In the genomic region with DNA sequence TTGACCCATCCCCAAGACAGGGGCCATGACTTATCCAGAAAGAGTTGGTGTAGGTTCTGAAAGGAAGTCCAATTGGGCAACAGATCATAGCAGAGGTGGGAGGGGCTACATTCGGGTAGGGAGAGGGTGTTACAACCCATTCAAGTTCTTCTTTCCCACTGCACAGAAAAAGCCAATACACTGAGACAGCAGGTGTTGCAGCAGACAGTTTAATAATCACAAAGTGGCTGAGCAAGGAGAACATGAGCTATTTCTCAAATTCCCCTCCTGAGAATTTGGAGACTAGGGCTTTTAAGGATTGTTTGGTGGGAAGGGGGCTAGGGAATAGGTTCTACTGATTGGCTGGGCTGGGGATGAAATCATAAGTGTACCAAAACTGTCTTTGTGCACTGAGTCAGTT, we compare ENCODE assay signal across 33 cellular contexts.
"Had no signal": no experiment of that assay in that cellular context is flagged by ENCODE, and none has a peak within 500 bp of the region (broad histone marks: within the 10 kb centered on the region; RNA-seq: fewer than 3 reads in every experiment).

No MANE protein-coding gene starts in this region.

- H3K4me3 Mint-ChIP-seq: activated B cell treated with CpG ODN at 0.5 μM for 24 hours; activated CD4-positive, alpha-beta memory T cell treated with anti-CD3 and anti-CD28 coated beads for 36 hours; activated naive CD8-positive, alpha-beta T cell; activated T-cell treated with anti-CD3 and anti-CD28 coated beads, Interleukin-2, amount 50 U/mL, for 4 hours; activated T-helper 17 cell treated with anti-CD3 and anti-CD28 coated beads, Interleukin-2, amount 50 U/mL, for 72 hours; central memory CD8-positive, alpha-beta T cell; dendritic cell treated with granulocyte-macrophage colony-stimulating factor and Interleukin-4, amounts not matched to agents 40 ng/mL and 50 ng/mL, for 4 days; effector memory CD8-positive, alpha-beta T cell; T-helper 17 cell; T-helper 2 cell treated with Interferon-gamma antibody and Interleukin-4, amounts not matched to agents 5 μg/mL and 100 μg/mL, for 36 hours had no signal

- H3K4me1 Mint-ChIP-seq: activated T-helper 17 cell treated with anti-CD3 and anti-CD28 coated beads, Interleukin-2, amount 50 U/mL, for 72 hours; central memory CD8-positive, alpha-beta T cell; T-helper 17 cell had no signal

- H3K36me3 ChIP-seq: cardiac muscle cell, gastrocnemius medialis, heart left ventricle, WERI-Rb-1 had no signal

- H3K4me1 ChIP-seq: body of pancreas, foreskin keratinocyte, gastrocnemius medialis, heart left ventricle had no signal

- H3K9me3 Mint-ChIP-seq: activated T-helper 17 cell treated with anti-CD3 and anti-CD28 coated beads, Interleukin-2, amount 50 U/mL, for 72 hours had no signal

- H3K27ac Mint-ChIP-seq: activated B cell treated with CpG ODN at 0.5 μM for 24 hours; activated CD4-positive, alpha-beta memory T cell treated with anti-CD3 and anti-CD28 coated beads for 36 hours; activated naive CD8-positive, alpha-beta T cell; activated T-helper 17 cell treated with anti-CD3 and anti-CD28 coated beads, Interleukin-2, amount 50 U/mL, for 72 hours; dendritic cell treated with granulocyte-macrophage colony-stimulating factor and Interleukin-4, amounts not matched to agents 40 ng/mL and 50 ng/mL, for 4 days; effector memory CD8-positive, alpha-beta T cell; T-helper 17 cell; T-helper 2 cell treated with Interferon-gamma antibody and Interleukin-4, amounts not matched to agents 5 μg/mL and 100 μg/mL, for 36 hours had no signal

- DNase-seq: activated B cell treated with CpG ODN at 0.5 μM for 24 hours; activated CD4-positive, alpha-beta memory T cell treated with anti-CD3 and anti-CD28 coated beads for 36 hours; activated CD4-positive, alpha-beta T cell treated with anti-CD3 and anti-CD28 coated beads for 48 hours; activated CD8-positive, alpha-beta memory T cell treated with anti-CD3 and anti-CD28 coated beads for 24 hours; activated effector memory CD4-positive, alpha-beta T cell treated with Interleukin-2 at 50 U/mL for 16 hours; activated gamma-delta T cell treated with Interleukin-2 at 50 U/mL for 16 hours; activated naive CD4-positive, alpha-beta T cell treated with anti-CD3 and anti-CD28 coated beads, Interleukin-2, amount 50 U/mL, for 16 hours; activated naive CD4-positive, alpha-beta T cell treated with Interleukin-2 at 50 U/mL for 16 hours; activated T-cell treated with anti-CD3 and anti-CD28 coated beads, Interleukin-2, amount 50 U/mL, for 4 hours; amniotic stem cell; anterior cingulate cortex; body of pancreas; dorsolateral prefrontal cortex; effector memory CD8-positive, alpha-beta T cell; foreskin keratinocyte; gastrocnemius medialis; glutamatergic neuron; heart left ventricle; T-helper 1 cell; T-helper 17 cell; T1000; WERI-Rb-1 had no signal

- H3K27me3 ChIP-seq: body of pancreas, cardiac muscle cell, foreskin keratinocyte had no signal

- FAIRE-seq: endometrium, endothelial cell of umbilical vein had no signal

- H3K27ac ChIP-seq: body of pancreas, cardiac muscle cell, coronary artery, dorsolateral prefrontal cortex, epithelial cell of prostate, foreskin keratinocyte, gastrocnemius medialis, heart left ventricle, WERI-Rb-1 had no signal

- H3K4me3 ChIP-seq: body of pancreas, cardiac muscle cell, coronary artery, dorsolateral prefrontal cortex, gastrocnemius medialis, heart left ventricle had no signal

- ATAC-seq: activated CD4-positive, CD25-positive, alpha-beta regulatory T cell treated with anti-CD3 and anti-CD28 coated beads, Interleukin-2, amount 50 U/mL, for 24 hours; activated T-cell treated with anti-CD3 and anti-CD28 coated beads, Interleukin-2, amount 50 U/mL, for 4 hours; activated T-helper 17 cell treated with anti-CD3 and anti-CD28 coated beads, Interleukin-2, amount 50 U/mL, for 72 hours; body of pancreas; effector memory CD8-positive, alpha-beta T cell; foreskin keratinocyte; gastrocnemius medialis; heart left ventricle; T-helper 17 cell had no signal

- H3K36me3 Mint-ChIP-seq: activated CD4-positive, alpha-beta memory T cell treated with anti-CD3 and anti-CD28 coated beads for 36 hours had no signal
